In genomic region chr20:35768731-35769664, GRCh38 we compare ENCODE assay signal across 8 cellular contexts. TPM values are rescaled to one million over a fixed set of nuclear protein-coding genes. Genes with fewer than 3 reads are reported as not detected.
DNase-seq lines count a peak whose midpoint lies in the region; ATAC-seq, FAIRE-seq and TF ChIP-seq lines count a peak whose summit lies in the region.

No MANE protein-coding gene starts in this region.

- peaks cover 84% of the 10 kb centered on the region for H3K4me1 ChIP-seq in CD8-positive, alpha-beta memory T cell (ENCODE audit: insufficient read depth, low read length)
- H3K4me1 ChIP-seq in HUES48 (ENCODE audit: control insufficient read depth, insufficient read depth, low read length), result peaks cover 29% of the 10 kb centered on the region
- H3K4me1 ChIP-seq in astrocyte (ENCODE audit: insufficient read depth, low read length), result peaks cover 21% of the 10 kb centered on the region
- peaks cover 3% of the 10 kb centered on the region for H3K4me1 ChIP-seq in prostate gland (replicated peaks)

- peak overlapping the region; percentile 55 for H3K4me2 ChIP-seq in astrocyte (ENCODE audit: low read length)

- peak overlapping the region; percentile 51 to 88 (median 82) for H3K4me3 Mint-ChIP-seq in CD8-positive, alpha-beta memory T cell
- peak overlapping the region; percentile 25 for H3K4me3 Mint-ChIP-seq in astrocyte (ENCODE audit: unreplicated experiment)

- peaks cover 0 to 3% (median 0%) of the 10 kb centered on the region in 5 donors for H3K9me3 Mint-ChIP-seq in CD8-positive, alpha-beta memory T cell
- no peaks in the 10 kb centered on the region for H3K9me3 Mint-ChIP-seq in astrocyte (ENCODE audit: unreplicated experiment)

- H3K9me3 ChIP-seq in CD8-positive, alpha-beta memory T cell (ENCODE audit: low read length), result no peaks in the 10 kb centered on the region
- H3K9me3 ChIP-seq in HUES48 (ENCODE audit: control insufficient read depth, insufficient read depth, low read length) (no peaks in the 10 kb centered on the region), astrocyte (ENCODE audit: insufficient read depth, low read depth, low read length) (no peaks in the 10 kb centered on the region), prostate gland (no peaks in the 10 kb centered on the region)

- H3K27ac ChIP-seq in CD8-positive, alpha-beta memory T cell (ENCODE audit: low read depth, low read length), result peak overlapping the region; percentile 75
- H3K27ac ChIP-seq in HUES48 (ENCODE audit: low read depth, low read length), result peak overlapping the region; percentile 89
- peak overlapping the region; percentile 77 for H3K27ac ChIP-seq in astrocyte (ENCODE audit: low read depth, low read length)
- peak overlapping the region; percentile 65 to 73 for H3K27ac ChIP-seq in prostate gland

- 42% methylated on average over 5 of the region's 5 CpGs for WGBS in prostate gland

- CTCF ChIA-PET in CD8-positive, alpha-beta memory T cell (lab: Charles Lee), result interaction anchor here (1.6 to 7.4 kb wide), 2 partner anchors 26 to 185 kb away, joined by 6 to 90 read pairs; partner anchors contain the start of genes RBM39 and SCAND1

- TF ChIP-seq POLR2A in prostate gland (IDR thresholded peaks at IDR 0.05), result no peak

- H4K20me1 ChIP-seq in astrocyte (ENCODE audit: insufficient read depth, low read length), result peaks cover 5% of the 10 kb centered on the region

- H3K9ac ChIP-seq in HUES48 (ENCODE audit: low read depth, low read length) (peak overlapping the region; percentile 53; the same call in 1 of the 2 replicates), astrocyte (ENCODE audit: low read length) (peak overlapping the region; percentile 52)

- peaks cover 55 to 76% (median 62%) of the 10 kb centered on the region in 3 donors for H3K4me1 Mint-ChIP-seq in CD8-positive, alpha-beta memory T cell
- H3K4me1 Mint-ChIP-seq in astrocyte (ENCODE audit: low read depth, unreplicated experiment), result peaks cover 21% of the 10 kb centered on the region

- H3K36me3 ChIP-seq in CD8-positive, alpha-beta memory T cell (ENCODE audit: insufficient read depth, low read length), result no peaks in the 10 kb centered on the region
- H3K36me3 ChIP-seq in HUES48 (ENCODE audit: control insufficient read depth, insufficient read depth, low read length), result no peaks in the 10 kb centered on the region
- no peaks in the 10 kb centered on the region for H3K36me3 ChIP-seq in astrocyte (ENCODE audit: insufficient read depth, low read length)
- H3K36me3 ChIP-seq in prostate gland, result no peaks in the 10 kb centered on the region

- peak overlapping the region; percentile 94 to 100 (median 100) for H3K27ac Mint-ChIP-seq in CD8-positive, alpha-beta memory T cell
- H3K27ac Mint-ChIP-seq in astrocyte (ENCODE audit: unreplicated experiment), result peak overlapping the region; percentile 90

- H3K27me3 Mint-ChIP-seq in CD8-positive, alpha-beta memory T cell, result peaks cover 0 to 3% of the 10 kb centered on the region in 2 donors
- H3K27me3 Mint-ChIP-seq in astrocyte (ENCODE audit: low read depth, unreplicated experiment), result no peaks in the 10 kb centered on the region

- POLR2A ChIA-PET in CD8-positive, alpha-beta memory T cell (lab: Charles Lee), result interaction anchor here (0.6 to 9.3 kb wide), 3 partner anchors 11 to 185 kb away, joined by 3 to 337 read pairs (median 7); partner anchors contain the start of genes RBM39 and SCAND1

- peaks cover 2 to 7% (median 3%) of the 10 kb centered on the region in 3 donors for H3K36me3 Mint-ChIP-seq in CD8-positive, alpha-beta memory T cell
- H3K36me3 Mint-ChIP-seq in astrocyte (ENCODE audit: low read depth, unreplicated experiment), result no peaks in the 10 kb centered on the region

- H3K4me3 ChIP-seq in CD8-positive, alpha-beta memory T cell (ENCODE audit: low read length), result peak overlapping the region; percentile 25
- H3K4me3 ChIP-seq in HUES48 (ENCODE audit: low read depth, low read length) (no peak overlapping the region), astrocyte (ENCODE audit: insufficient read depth, low read depth, low read length) (no peak overlapping the region), prostate gland (no peak overlapping the region)

- TF ChIP-seq CTCF in astrocyte (IDR thresholded peaks at IDR 0.05; ENCODE audit: insufficient read depth, low read depth, low read length), result no peak
- no peak for TF ChIP-seq CTCF in prostate gland (IDR thresholded peaks at IDR 0.05)

- no peak for FAIRE-seq in astrocyte (lab: Jason Lieb, UNC)

- no peaks in the 10 kb centered on the region for H3K27me3 ChIP-seq in CD8-positive, alpha-beta memory T cell (ENCODE audit: insufficient read depth, low read length, poor library complexity, severe bottlenecking)
- peaks cover 9% of the 10 kb centered on the region for H3K27me3 ChIP-seq in HUES48 (ENCODE audit: control insufficient read depth, insufficient read depth, low read length)
- no peaks in the 10 kb centered on the region for H3K27me3 ChIP-seq in astrocyte (ENCODE audit: insufficient read depth, low read length)
- no peaks in the 10 kb centered on the region for H3K27me3 ChIP-seq in prostate gland (replicated peaks; ENCODE audit: insufficient read depth)

- intact Hi-C loops in prostate gland (cut with DNase I), result loop anchor here (2.0 kb wide), 1 partner anchor 26 kb away; the partner anchor contains the start of gene RBM39

- peak in 3 of 5 donors; percentile 17 to 54 (median 21) for DNase-seq in CD8-positive, alpha-beta memory T cell
- DNase-seq in SHP77 (lab: John Stamatoyannopoulos, UW), result peak; percentile 58 to 67
- peak; percentile 93 for DNase-seq in astrocyte (ENCODE audit: low read depth)
- peak; percentile 89 for DNase-seq in hepatic stellate cell (ENCODE audit: low spot score)
- DNase-seq in prostate gland (ENCODE audit: low spot score), result peak; percentile 71

- peaks cover 18% of the 10 kb centered on the region for H3K79me2 ChIP-seq in astrocyte (ENCODE audit: insufficient read depth, low read length)

- ATAC-seq in HG02852 (IDR thresholded peaks at IDR 0.05; ENCODE audit: unreplicated experiment) (no peak), GM18873 (IDR thresholded peaks at IDR 0.05; ENCODE audit: low FRiP score, unreplicated experiment) (no peak)

- H2AFZ ChIP-seq in astrocyte (ENCODE audit: low read depth, low read length), result peak overlapping the region; percentile 13

RNA-seq across cellular contexts. Expression of gene PHF20, which starts 2.8 kb away (rescaled TPM):
- 10 to 100 TPM; 53.9 to 54.3 TPM for total RNA-seq in CD8-positive, alpha-beta memory T cell
- 124 TPM for polyA plus RNA-seq in CD8-positive, alpha-beta memory T cell
- 32.6 and 40.1 TPM in 2 replicates for total RNA-seq in astrocyte
- 10 to 100 TPM; 34.7 to 61.1 TPM for total RNA-seq in prostate gland

RNA-seq across cellular contexts. Expression of gene RBM39, which starts 26.9 kb away (rescaled TPM):
- total RNA-seq in CD8-positive, alpha-beta memory T cell, result 100 to 1,000 TPM; 349 to 352 TPM
- 157 TPM for polyA plus RNA-seq in CD8-positive, alpha-beta memory T cell
- total RNA-seq in astrocyte (204 and 208 TPM in 2 replicates), prostate gland (100 to 1,000 TPM; 228 to 235 TPM)

Comparison
In these comparisons a context has a peak if more than half of its experiments do, and no peak if none do; other contexts are left out.
1. DNase-seq: peak in every context shown above with its lines; median percentile 93 in astrocyte; 89 in hepatic stellate cell; 71 in prostate gland; 62 in SHP77; 21 in CD8-positive, alpha-beta memory T cell.